8 cellular contexts compared by ENCODE assay signal in genomic region chr21:25967566-25968438, GRCh38.
DNase-seq lines count a peak whose midpoint lies in the region; ATAC-seq, FAIRE-seq and TF ChIP-seq lines count a peak whose summit lies in the region.

No MANE protein-coding gene starts in this region.

- peak; percentile 99 for ATAC-seq in GM21619 (IDR thresholded peaks at IDR 0.05; ENCODE audit: unreplicated experiment)

- peak overlapping the region; percentile 49 for H3K9ac ChIP-seq in Karpas-422 (ENCODE audit: low read length)

- peak overlapping the region; percentile 79 for H3K27ac ChIP-seq in Karpas-422 (ENCODE audit: low read length)
- H3K27ac ChIP-seq in caudate nucleus (ENCODE audit: low read depth, low read length), result peak overlapping the region; percentile 63

- no peaks in the 10 kb centered on the region for H3K9me3 ChIP-seq in Karpas-422 (ENCODE audit: low read length)
- H3K9me3 ChIP-seq in MG63, result peaks cover 6% of the 10 kb centered on the region

- H4K20me1 ChIP-seq in Karpas-422 (ENCODE audit: insufficient read depth, low read depth, low read length), result no peaks in the 10 kb centered on the region

- peak; percentile 91 for FAIRE-seq in GM12892 (lab: Jason Lieb, UNC)

- DNase-seq in GM12892 (ENCODE audit: insufficient read length), result no peak
- peak; percentile 90 for DNase-seq in Karpas-422
- no peak for DNase-seq in caudate nucleus (lab: John Stamatoyannopoulos, UW)
- DNase-seq in retinal pigment epithelial cell (ENCODE audit: low read depth), result peak; percentile 44
- DNase-seq in MG63, result no peak
- DNase-seq in ureter (ENCODE audit: low spot score), result no peak
- DNase-seq in AG08396 (ENCODE audit: low spot score), result no peak

- no peaks in the 10 kb centered on the region for H3K79me2 ChIP-seq in Karpas-422 (ENCODE audit: low read length)

- peaks cover 29% of the 10 kb centered on the region for H3K4me1 ChIP-seq in Karpas-422 (ENCODE audit: low read length)

- H3K4me2 ChIP-seq in Karpas-422 (ENCODE audit: low read depth, low read length, poor library complexity, severe bottlenecking), result peak overlapping the region; percentile 60

- H3K36me3 ChIP-seq in Karpas-422 (ENCODE audit: insufficient read depth, low read length) (no peaks in the 10 kb centered on the region), MG63 (peaks cover 36% of the 10 kb centered on the region)

- no peak for TF ChIP-seq CTCF in retinal pigment epithelial cell (conservative IDR thresholded peaks at IDR 0.05; ENCODE audit: low read depth, low read length)

- H3K9me2 ChIP-seq in Karpas-422 (replicated peaks; ENCODE audit: insufficient read depth, low read length), result no peaks in the 10 kb centered on the region

- H3K27me3 ChIP-seq in Karpas-422 (ENCODE audit: low read length) (no peaks in the 10 kb centered on the region), MG63 (no peaks in the 10 kb centered on the region)

- H2AFZ ChIP-seq in Karpas-422 (ENCODE audit: low read length), result peak overlapping the region; percentile 68

- H3K4me3 ChIP-seq in Karpas-422 (ENCODE audit: low read length) (peak overlapping the region; percentile 39), retinal pigment epithelial cell (ENCODE audit: low read length) (no peak overlapping the region), MG63 (no peak overlapping the region)

- TF ChIP-seq POLR2A in GM12892 (IDR thresholded peaks at IDR 0.05; ENCODE audit: low read depth, low read length), result no peak

Comparison
In these comparisons a context has a peak if more than half of its experiments do, and no peak if none do; other contexts are left out.
1. DNase-seq: peak in Karpas-422 (single experiment) and retinal pigment epithelial cell (single experiment); none in GM12892 (single experiment), caudate nucleus (0 of 61), MG63 (single experiment), ureter (single experiment) and AG08396 (single experiment).